Comparison of ENCODE assay signal across 8 cellular contexts in genomic region chr21:44846201-44846484, GRCh38. TPM values are rescaled to one million over a fixed set of nuclear protein-coding genes. Genes with fewer than 3 reads are reported as not detected.
DNase-seq lines count a peak whose midpoint lies in the region; ATAC-seq lines count a peak whose summit lies in the region.

No MANE protein-coding gene starts in this region.

- intact Hi-C loops in activated CD4-positive, alpha-beta T cell treated with anti-CD3 and anti-CD28 coated beads for 36 hours (cut with DNase I, micrococcal nuclease): loop anchor here (1.0 to 2.0 kb wide), 4 partner anchors 27 to 79 kb away; partner anchors contain the start of genes UBE2G2 (in 2 of the 2) and PTTG1IP (in 1 of the 2)

- H3K4me3 ChIP-seq in iPS-15b (ENCODE audit: low read depth, low read length): peak overlapping the region; percentile 22
- peak overlapping the region; percentile 50 to 63 for H3K4me3 ChIP-seq in stomach smooth muscle (ENCODE audit: low read length in 2 of 2)

- no peak for DNase-seq in activated CD4-positive, alpha-beta T cell treated with anti-CD3 and anti-CD28 coated beads for 36 hours
- DNase-seq in activated CD4-positive, alpha-beta T cell treated with anti-CD3 and anti-CD28 coated beads for 4 hours: no peak
- no peak for DNase-seq in activated CD8-positive, alpha-beta T cell treated with anti-CD3 and anti-CD28 coated beads, Interleukin-2, amount 10 ng/mL, durations not matched to agents 7 days and 5 days
- DNase-seq in iPS-NIHi7 (ENCODE audit: extremely low spot score): no peak
- no peak for DNase-seq in central memory CD4-positive, alpha-beta T cell

- POLR2A ChIA-PET in activated CD4-positive, alpha-beta T cell treated with anti-CD3 and anti-CD28 coated beads for 36 hours (lab: Charles Lee): interaction anchor here (1.0 kb wide), 1 partner anchor 45 kb away, joined by 4 read pairs; no protein-coding TSS in a partner anchor
- POLR2A ChIA-PET in activated CD8-positive, alpha-beta T cell treated with anti-CD3 and anti-CD28 coated beads, Interleukin-2, amount 10 ng/mL, durations not matched to agents 7 days and 5 days (lab: Charles Lee): interaction anchor here (0.6 to 0.8 kb wide), 2 partner anchors 28 to 51 kb away, joined by 3 read pairs; partner anchors contain the start of gene PTTG1IP

- H3K27me3 Mint-ChIP-seq in activated CD4-positive, alpha-beta T cell treated with anti-CD3 and anti-CD28 coated beads for 36 hours: no peaks in the 10 kb centered on the region
- no peaks in the 10 kb centered on the region for H3K27me3 Mint-ChIP-seq in activated CD8-positive, alpha-beta T cell treated with anti-CD3 and anti-CD28 coated beads, Interleukin-2, amount 10 ng/mL, durations not matched to agents 7 days and 5 days (ENCODE audit: low read depth)

- no peaks in the 10 kb centered on the region for H3K9me3 Mint-ChIP-seq in activated CD4-positive, alpha-beta T cell treated with anti-CD3 and anti-CD28 coated beads for 36 hours (ENCODE audit: low read depth)
- no peaks in the 10 kb centered on the region for H3K9me3 Mint-ChIP-seq in activated CD8-positive, alpha-beta T cell treated with anti-CD3 and anti-CD28 coated beads, Interleukin-2, amount 10 ng/mL, durations not matched to agents 7 days and 5 days (ENCODE audit: insufficient read depth)

- H3K27ac ChIP-seq in stomach smooth muscle (ENCODE audit: low read length): no peak overlapping the region

- peak overlapping the region; percentile 64 for H3K4me3 Mint-ChIP-seq in activated CD4-positive, alpha-beta T cell treated with anti-CD3 and anti-CD28 coated beads for 36 hours
- peak overlapping the region; percentile 45 for H3K4me3 Mint-ChIP-seq in activated CD8-positive, alpha-beta T cell treated with anti-CD3 and anti-CD28 coated beads, Interleukin-2, amount 10 ng/mL, durations not matched to agents 7 days and 5 days

- H3K27ac Mint-ChIP-seq in activated CD4-positive, alpha-beta T cell treated with anti-CD3 and anti-CD28 coated beads for 36 hours: peak overlapping the region; percentile 51
- peak overlapping the region; percentile 64 for H3K27ac Mint-ChIP-seq in activated CD8-positive, alpha-beta T cell treated with anti-CD3 and anti-CD28 coated beads, Interleukin-2, amount 10 ng/mL, durations not matched to agents 7 days and 5 days

- H3K9me3 ChIP-seq in iPS-15b (ENCODE audit: control insufficient read depth, insufficient read depth, low read length): no peaks in the 10 kb centered on the region
- no peaks in the 10 kb centered on the region for H3K9me3 ChIP-seq in stomach smooth muscle (ENCODE audit: control insufficient read depth in 2 of 2, low read length in 2 of 2)

- H3K27me3 ChIP-seq in iPS-15b (ENCODE audit: control insufficient read depth, insufficient read depth, low read length): no peaks in the 10 kb centered on the region
- peaks cover 9 to 15% of the 10 kb centered on the region in 2 donors for H3K27me3 ChIP-seq in stomach smooth muscle (ENCODE audit: control insufficient read depth in 1 of 2, insufficient read depth in 2 of 2, low read length in 2 of 2)

- H3K9ac ChIP-seq in iPS-15b (ENCODE audit: low read depth, low read length) (no peak overlapping the region), stomach smooth muscle (ENCODE audit: low read length in 2 of 2) (peak overlapping the region in 1 of 2 donors; percentile 51)

- CTCF ChIA-PET in activated CD4-positive, alpha-beta T cell treated with anti-CD3 and anti-CD28 coated beads for 36 hours (lab: Charles Lee): interaction anchor here (0.7 to 2.2 kb wide), 5 partner anchors 12 to 53 kb away, joined by 3 to 11 read pairs (median 5); partner anchors contain the start of gene UBE2G2
- CTCF ChIA-PET in activated CD8-positive, alpha-beta T cell treated with anti-CD3 and anti-CD28 coated beads, Interleukin-2, amount 10 ng/mL, durations not matched to agents 7 days and 5 days (lab: Charles Lee): interaction anchor here (0.7 to 1.6 kb wide), 12 partner anchors 9 to 86 kb away, joined by 3 to 6 read pairs (median 4); partner anchors contain the start of gene PTTG1IP

- H3K36me3 ChIP-seq in iPS-15b (ENCODE audit: control insufficient read depth, insufficient read depth, low read length) (peaks cover 19% of the 10 kb centered on the region), stomach smooth muscle (ENCODE audit: control insufficient read depth in 2 of 2, insufficient read depth in 2 of 2, low read length in 2 of 2) (peaks cover 15 to 23% of the 10 kb centered on the region in 2 donors)

- no peak for ATAC-seq in activated CD4-positive, alpha-beta T cell treated with anti-CD3 and anti-CD28 coated beads for 36 hours
- ATAC-seq in activated CD8-positive, alpha-beta T cell treated with anti-CD3 and anti-CD28 coated beads, Interleukin-2, amount 10 ng/mL, durations not matched to agents 7 days and 5 days: no peak
- ATAC-seq in GM18867 (IDR thresholded peaks at IDR 0.05; ENCODE audit: unreplicated experiment): no peak

- H3K4me1 ChIP-seq in iPS-15b (ENCODE audit: control insufficient read depth, insufficient read depth, low read length) (peaks cover 8% of the 10 kb centered on the region), stomach smooth muscle (ENCODE audit: control insufficient read depth, insufficient read depth, low read length) (peaks cover 16% of the 10 kb centered on the region)

- peaks cover 12% of the 10 kb centered on the region for H3K36me3 Mint-ChIP-seq in activated CD4-positive, alpha-beta T cell treated with anti-CD3 and anti-CD28 coated beads for 36 hours (ENCODE audit: low read depth)
- peaks cover 19% of the 10 kb centered on the region for H3K36me3 Mint-ChIP-seq in activated CD8-positive, alpha-beta T cell treated with anti-CD3 and anti-CD28 coated beads, Interleukin-2, amount 10 ng/mL, durations not matched to agents 7 days and 5 days (ENCODE audit: low read depth)

- peaks cover 11% of the 10 kb centered on the region for H3K4me1 Mint-ChIP-seq in activated CD4-positive, alpha-beta T cell treated with anti-CD3 and anti-CD28 coated beads for 36 hours
- peaks cover 21% of the 10 kb centered on the region for H3K4me1 Mint-ChIP-seq in activated CD8-positive, alpha-beta T cell treated with anti-CD3 and anti-CD28 coated beads, Interleukin-2, amount 10 ng/mL, durations not matched to agents 7 days and 5 days (ENCODE audit: low read depth)

RNA-seq across cellular contexts. Expression of gene PTTG1IP, which starts 27.3 kb away (rescaled TPM):
- 10 to 100 TPM; 34.8 to 44.3 TPM for total RNA-seq in activated CD4-positive, alpha-beta T cell treated with anti-CD3 and anti-CD28 coated beads for 36 hours
- total RNA-seq in activated CD8-positive, alpha-beta T cell treated with anti-CD3 and anti-CD28 coated beads, Interleukin-2, amount 10 ng/mL, durations not matched to agents 7 days and 5 days: 10 to 100 TPM; 54.9 to 55.2 TPM

RNA-seq across cellular contexts. Expression of gene SUMO3, which starts 28.3 kb away (rescaled TPM):
- total RNA-seq in activated CD4-positive, alpha-beta T cell treated with anti-CD3 and anti-CD28 coated beads for 36 hours: 10 to 100 TPM; 83.4 to 84.9 TPM
- total RNA-seq in activated CD8-positive, alpha-beta T cell treated with anti-CD3 and anti-CD28 coated beads, Interleukin-2, amount 10 ng/mL, durations not matched to agents 7 days and 5 days: 100 to 1,000 TPM in 1 of 2 experiments, 10 to 100 TPM in 1; 98.8 to 102 TPM

RNA-seq across cellular contexts. Expression of gene UBE2G2, which starts 44.5 kb away (rescaled TPM):
- 100 to 1,000 TPM; 103 to 121 TPM for total RNA-seq in activated CD4-positive, alpha-beta T cell treated with anti-CD3 and anti-CD28 coated beads for 36 hours
- 10 to 100 TPM; 85.5 to 86.0 TPM for total RNA-seq in activated CD8-positive, alpha-beta T cell treated with anti-CD3 and anti-CD28 coated beads, Interleukin-2, amount 10 ng/mL, durations not matched to agents 7 days and 5 days
